ENCODE assay signal across 12 cellular contexts in the genomic region with DNA sequence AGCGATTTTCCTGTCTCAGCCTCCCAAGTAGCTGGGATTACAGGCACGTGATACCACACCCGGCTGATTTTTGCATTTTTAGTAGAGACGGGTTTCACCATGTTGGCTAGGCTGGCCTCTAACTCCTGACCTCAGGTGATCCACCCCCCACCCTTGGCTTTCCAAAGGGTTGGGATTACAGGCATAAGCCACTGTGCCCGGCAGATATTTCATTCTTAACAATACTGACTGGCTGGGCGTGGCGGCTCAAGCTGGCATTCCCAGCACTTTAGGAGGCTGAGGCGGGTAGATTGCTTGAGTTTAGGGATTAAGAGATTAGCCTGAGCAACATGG. TPM values are rescaled to one million over a fixed set of nuclear protein-coding genes. Genes with fewer than 3 reads are reported as not detected.
A peak's percentile ranks its signal among the peaks of the same experiment; 100 is the strongest.
DNase-seq lines count a peak whose midpoint lies in the region; ATAC-seq and TF ChIP-seq lines count a peak whose summit lies in the region.
"Had no signal": no experiment of that assay in that cellular context is flagged by ENCODE, and none has a peak within 500 bp of the region (broad histone marks: within the 10 kb centered on the region; RNA-seq: fewer than 3 reads in every experiment).

No MANE protein-coding gene starts in this region.

- H3K9me2 ChIP-seq in GM23248 (ENCODE audit: insufficient read depth) = no peaks in the 10 kb centered on the region

- H3F3A ChIP-seq in GM23248 (ENCODE audit: insufficient read depth) = no peaks in the 10 kb centered on the region

- TF ChIP-seq CTCF in activated B cell treated with CpG ODN at 0.5 μM for 24 hours (IDR thresholded peaks at IDR 0.05) = no peak
- TF ChIP-seq CTCF in endodermal cell (conservative IDR thresholded peaks at IDR 0.05) = no peak

- H3K9me3 ChIP-seq in CD4-positive, CD25-positive, alpha-beta regulatory T cell (ENCODE audit: control insufficient read depth in 2 of 2, low read length in 2 of 2) = no peaks in the 10 kb centered on the region
- H3K9me3 ChIP-seq in GM23248 (ENCODE audit: low read depth) = no peaks in the 10 kb centered on the region
- no peaks in the 10 kb centered on the region for H3K9me3 ChIP-seq in mucosa of stomach (ENCODE audit: control insufficient read depth, low read length)
- no peaks in the 10 kb centered on the region for H3K9me3 ChIP-seq in MG63
- H3K9me3 ChIP-seq in endodermal cell (ENCODE audit: control insufficient read depth, low read length) = no peaks in the 10 kb centered on the region

- H3K4me1 ChIP-seq in CD4-positive, CD25-positive, alpha-beta regulatory T cell (ENCODE audit: control insufficient read depth, insufficient read depth, low read length, poor library complexity, severe bottlenecking) = peaks cover 19% of the 10 kb centered on the region
- H3K4me1 ChIP-seq in GM23248 (ENCODE audit: insufficient read depth) = 0 out of 2 replicates have a peak, but pooled peaks cover 4% of the 10 kb centered on the region
- H3K4me1 ChIP-seq in mucosa of stomach (ENCODE audit: control insufficient read depth, insufficient read depth, low read length) = peaks cover 5% of the 10 kb centered on the region
- no peaks in the 10 kb centered on the region for H3K4me1 ChIP-seq in endodermal cell (ENCODE audit: control insufficient read depth, insufficient read depth, low read length)

- H4K20me1 ChIP-seq in GM23248 (ENCODE audit: insufficient read depth) = no peaks in the 10 kb centered on the region

- intact Hi-C loops in activated B cell treated with CpG ODN at 0.5 μM for 24 hours (cut with micrococcal nuclease) = no loop called here

- H3K9ac ChIP-seq in GM23248 (no peak overlapping the region), mucosa of stomach (ENCODE audit: low read length) (peak overlapping the region; percentile 15), endodermal cell (ENCODE audit: extremely low read depth, low read length, poor library complexity, severe bottlenecking) (no peak overlapping the region)

- no peak for ATAC-seq in CD4-positive, CD25-positive, alpha-beta regulatory T cell (ENCODE audit: low read depth in 2 of 2)
- ATAC-seq in activated B cell treated with CpG ODN at 0.5 μM for 24 hours (ENCODE audit: low read depth) = no peak
- no peak for ATAC-seq in GM21619 (IDR thresholded peaks at IDR 0.05; ENCODE audit: unreplicated experiment)

- no peaks in the 10 kb centered on the region for H3K27me3 ChIP-seq in CD4-positive, CD25-positive, alpha-beta regulatory T cell (ENCODE audit: control insufficient read depth, insufficient read depth, low read length)
- H3K27me3 ChIP-seq in GM23248 (replicated peaks; ENCODE audit: insufficient read depth) (no peaks in the 10 kb centered on the region), mucosa of stomach (ENCODE audit: control insufficient read depth, insufficient read depth, low read length) (no peaks in the 10 kb centered on the region), MG63 (no peaks in the 10 kb centered on the region), endodermal cell (ENCODE audit: control insufficient read depth, insufficient read depth, low read length, poor library complexity, severe bottlenecking) (no peaks in the 10 kb centered on the region)

- no peak overlapping the region for H3K27ac Mint-ChIP-seq in CD4-positive, CD25-positive, alpha-beta regulatory T cell
- H3K27ac Mint-ChIP-seq in activated B cell treated with CpG ODN at 0.5 μM for 24 hours (peak overlapping the region; percentile 18), endodermal cell (no peak overlapping the region)

- peak overlapping the region in 1 of 4 donors; percentile 48 for H3K4me3 Mint-ChIP-seq in CD4-positive, CD25-positive, alpha-beta regulatory T cell
- H3K4me3 Mint-ChIP-seq in activated B cell treated with CpG ODN at 0.5 μM for 24 hours = no peak overlapping the region
- H3K4me3 Mint-ChIP-seq in endodermal cell = no peak overlapping the region

- no peak overlapping the region for H3K4me3 ChIP-seq in CD4-positive, CD25-positive, alpha-beta regulatory T cell (ENCODE audit: low read depth, low read length)
- H3K4me3 ChIP-seq in GM23248 (peak overlapping the region; percentile 79; the same call in 1 of the 2 replicates), mucosa of stomach (ENCODE audit: low read length) (no peak overlapping the region), MG63 (no peak overlapping the region), endodermal cell (ENCODE audit: low read length) (no peak overlapping the region)

- H3K27me3 Mint-ChIP-seq in CD4-positive, CD25-positive, alpha-beta regulatory T cell = no peaks in the 10 kb centered on the region
- no peaks in the 10 kb centered on the region for H3K27me3 Mint-ChIP-seq in activated B cell treated with CpG ODN at 0.5 μM for 24 hours
- no peaks in the 10 kb centered on the region for H3K27me3 Mint-ChIP-seq in endodermal cell (ENCODE audit: insufficient read depth)
- H3K27me3 Mint-ChIP-seq: central memory CD8-positive, alpha-beta T cell; IgD-negative memory B cell had no signal

- no peak for DNase-seq in CD4-positive, CD25-positive, alpha-beta regulatory T cell
- DNase-seq in GM23248 (no peak), activated B cell treated with CpG ODN at 0.5 μM for 24 hours (no peak), MG63 (no peak), endodermal cell (no peak)
- no peak for DNase-seq in stimulated activated CD4-positive, alpha-beta T cell treated with anti-CD3 and anti-CD28 coated beads, Interleukin-2, amount 100 ng/mL, for 48 hours
- DNase-seq: activated T-cell treated with anti-CD3 and anti-CD28 coated beads, Interleukin-2, amount 50 U/mL, for 1 hour; stimulated activated CD4-positive, alpha-beta T cell treated with anti-CD3 and anti-CD28 coated beads, Interleukin-4, amount 100 ng/mL, for 4 hours had no signal

- H3K9me3 Mint-ChIP-seq in CD4-positive, CD25-positive, alpha-beta regulatory T cell = no peaks in the 10 kb centered on the region
- H3K9me3 Mint-ChIP-seq in activated B cell treated with CpG ODN at 0.5 μM for 24 hours (no peaks in the 10 kb centered on the region), endodermal cell (peaks cover 65% of the 10 kb centered on the region)
- H3K9me3 Mint-ChIP-seq: central memory CD8-positive, alpha-beta T cell; IgD-negative memory B cell had no signal

- H3K36me3 ChIP-seq in CD4-positive, CD25-positive, alpha-beta regulatory T cell (ENCODE audit: control insufficient read depth, insufficient read depth, low read length) = peaks cover 30% of the 10 kb centered on the region
- H3K36me3 ChIP-seq in GM23248 (ENCODE audit: low read depth) (no peaks in the 10 kb centered on the region), mucosa of stomach (ENCODE audit: control insufficient read depth, insufficient read depth, low read length) (no peaks in the 10 kb centered on the region), MG63 (peaks cover 5% of the 10 kb centered on the region; the same call in 1 of the 2 replicates), endodermal cell (ENCODE audit: control insufficient read depth, insufficient read depth, low read length) (peaks cover 20% of the 10 kb centered on the region)

- 75 to 81% methylated on average over 7 of the region's 8 CpGs for WGBS in GM23248 (ENCODE audit: low coverage in 1 of 2, low lambda C conversion rate in 2 of 2, missing lambda C conversion rate in 2 of 2), 2 experiments
- WGBS in endodermal cell (ENCODE audit: insufficient coverage in 1 of 2, insufficient read length in 1 of 2), 2 experiments = 95 to 100% methylated on average over 3 to 8 of the region's 8 CpGs

- CTCF ChIA-PET in activated B cell treated with CpG ODN at 0.5 μM for 24 hours (lab: Charles Lee) = no interaction called here

- POLR2A ChIA-PET in activated B cell treated with CpG ODN at 0.5 μM for 24 hours (lab: Charles Lee) = interaction anchor here (0.7 to 3.7 kb wide), 3 partner anchors 40 to 251 kb away, joined by 3 to 65 read pairs (median 4); no protein-coding TSS in a partner anchor

- no peak overlapping the region for H2AFZ ChIP-seq in GM23248

- H3K4me2 ChIP-seq in GM23248 (ENCODE audit: unreplicated experiment) = peak overlapping the region; percentile 42

- in situ Hi-C loops in GM23248 (cut with MboI) = no loop called here

- peaks cover 0 to 47% (median 6%) of the 10 kb centered on the region in 4 donors for H3K4me1 Mint-ChIP-seq in CD4-positive, CD25-positive, alpha-beta regulatory T cell
- H3K4me1 Mint-ChIP-seq in activated B cell treated with CpG ODN at 0.5 μM for 24 hours (peaks cover 29% of the 10 kb centered on the region), endodermal cell (no peaks in the 10 kb centered on the region)

- H3K27ac ChIP-seq in CD4-positive, CD25-positive, alpha-beta regulatory T cell (ENCODE audit: insufficient read depth, low read length, poor library complexity, severe bottlenecking) = peak overlapping the region; percentile 41
- peak overlapping the region; percentile 90; the same call in 1 of the 2 replicates for H3K27ac ChIP-seq in GM23248
- H3K27ac ChIP-seq in endodermal cell (ENCODE audit: low read depth, low read length) = no peak overlapping the region

- H3K36me3 Mint-ChIP-seq in CD4-positive, CD25-positive, alpha-beta regulatory T cell = peaks cover 13% of the 10 kb centered on the region
- H3K36me3 Mint-ChIP-seq in activated B cell treated with CpG ODN at 0.5 μM for 24 hours (ENCODE audit: low read depth) (peaks cover 51% of the 10 kb centered on the region), endodermal cell (ENCODE audit: low read depth) (peaks cover 34% of the 10 kb centered on the region)

- H3K79me2 ChIP-seq in GM23248 (ENCODE audit: insufficient read depth) = peaks cover 44% of the 10 kb centered on the region

RNA-seq across cellular contexts. Expression of a gene that starts 1.3 kb away (rescaled TPM):
- 70.0 TPM for total RNA-seq in CD4-positive, CD25-positive, alpha-beta regulatory T cell
- 10 to 100 TPM; 83.7 to 98.9 (median 95.8) TPM for polyA plus RNA-seq in CD4-positive, CD25-positive, alpha-beta regulatory T cell
- 18.1 and 30.3 TPM in 2 replicates for total RNA-seq in GM23248 (2014; rRNA removed; shearing (Covaris generic))
- polyA plus RNA-seq in GM23248 (2016; fragmentation: Nextera tagmentation; extraction: Ambion mirVana) = 45.4 and 49.7 TPM in 2 replicates
- total RNA-seq in activated B cell treated with CpG ODN at 0.5 μM for 24 hours (81.6 and 91.5 TPM in 2 replicates), endodermal cell (10 to 100 TPM; 46.6 to 69.0 TPM)
- 117 and 168 TPM in 2 replicates for total RNA-seq in MG63 (2014; rRNA removed; shearing (Covaris generic); ENCODE audit: low replicate concordance)
- polyA plus RNA-seq in endodermal cell (2013, experiment 1 of 2) = 57.8 TPM
- 51.3 TPM for polyA plus RNA-seq in endodermal cell (2013, experiment 2 of 2)

RNA-seq across cellular contexts. Expression of a gene that starts 1.5 kb away (rescaled TPM):
- total RNA-seq in CD4-positive, CD25-positive, alpha-beta regulatory T cell = 31.4 TPM
- 10 to 100 TPM; 47.6 to 65.1 (median 55.2) TPM for polyA plus RNA-seq in CD4-positive, CD25-positive, alpha-beta regulatory T cell
- total RNA-seq in GM23248 (2014; rRNA removed; shearing (Covaris generic)) = 17.8 and 26.7 TPM in 2 replicates
- polyA plus RNA-seq in GM23248 (2016; fragmentation: Nextera tagmentation; extraction: Ambion mirVana) = 44.7 and 48.4 TPM in 2 replicates
- total RNA-seq in activated B cell treated with CpG ODN at 0.5 μM for 24 hours = 47.8 and 52.6 TPM in 2 replicates
- 74.1 and 76.5 TPM in 2 replicates for total RNA-seq in MG63 (2014; rRNA removed; shearing (Covaris generic); ENCODE audit: low replicate concordance)
- total RNA-seq in endodermal cell = 10 to 100 TPM; 78.6 to 83.3 TPM
- 76.0 TPM for polyA plus RNA-seq in endodermal cell (2013, experiment 1 of 2)
- polyA plus RNA-seq in endodermal cell (2013, experiment 2 of 2) = 62.0 TPM

RNA-seq across cellular contexts. Expression of a gene that starts 12.4 kb away (rescaled TPM):
- total RNA-seq in CD4-positive, CD25-positive, alpha-beta regulatory T cell = 50.0 TPM
- polyA plus RNA-seq in CD4-positive, CD25-positive, alpha-beta regulatory T cell = 10 to 100 TPM in 2 of 4 donors, 1 to 10 TPM in 2; 7.4 to 13.8 (median 9.0) TPM
- total RNA-seq in GM23248 (2014; rRNA removed; shearing (Covaris generic)) = 23.6 and 29.1 TPM in 2 replicates
- polyA plus RNA-seq in GM23248 (2016; fragmentation: Nextera tagmentation; extraction: Ambion mirVana) = 54.6 and 55.5 TPM in 2 replicates
- total RNA-seq in activated B cell treated with CpG ODN at 0.5 μM for 24 hours (17.3 and 18.4 TPM in 2 replicates), endodermal cell (10 to 100 TPM; 22.8 to 24.7 TPM)
- 16.6 and 25.9 TPM in 2 replicates for total RNA-seq in MG63 (2014; rRNA removed; shearing (Covaris generic); ENCODE audit: low replicate concordance)
- polyA plus RNA-seq in endodermal cell (2013, experiment 1 of 2) = 14.2 TPM
- polyA plus RNA-seq in endodermal cell (2013, experiment 2 of 2) = 17.5 TPM

RNA-seq across cellular contexts. Expression of a gene that starts 19.8 kb away (rescaled TPM):
- total RNA-seq in CD4-positive, CD25-positive, alpha-beta regulatory T cell = 391 TPM
- 100 to 1,000 TPM; 475 to 549 (median 501) TPM for polyA plus RNA-seq in CD4-positive, CD25-positive, alpha-beta regulatory T cell
- 4.6 and 5.6 TPM in 2 replicates for total RNA-seq in GM23248 (2014; rRNA removed; shearing (Covaris generic))
- polyA plus RNA-seq in GM23248 (2016; fragmentation: Nextera tagmentation; extraction: Ambion mirVana) = 4.4 and 4.5 TPM in 2 replicates
- 321 and 351 TPM in 2 replicates for total RNA-seq in activated B cell treated with CpG ODN at 0.5 μM for 24 hours
- 1.6 and 1.9 TPM in 2 replicates for total RNA-seq in MG63 (2014; rRNA removed; shearing (Covaris generic); ENCODE audit: low replicate concordance)
- total RNA-seq in endodermal cell = 10 to 100 TPM; 26.2 to 94.0 TPM
- polyA plus RNA-seq in endodermal cell (2013, experiment 1 of 2) = 17.8 TPM
- polyA plus RNA-seq in endodermal cell (2013, experiment 2 of 2) = 16.2 TPM

RNA-seq across cellular contexts. Expression of a gene that starts 58.4 kb away (rescaled TPM):
- total RNA-seq in CD4-positive, CD25-positive, alpha-beta regulatory T cell = 110 TPM
- 10 to 100 TPM; 20.2 to 38.2 (median 26.4) TPM for polyA plus RNA-seq in CD4-positive, CD25-positive, alpha-beta regulatory T cell
- 43.4 and 44.9 TPM in 2 replicates for total RNA-seq in GM23248 (2014; rRNA removed; shearing (Covaris generic))
- polyA plus RNA-seq in GM23248 (2016; fragmentation: Nextera tagmentation; extraction: Ambion mirVana) = 27.0 and 30.9 TPM in 2 replicates
- total RNA-seq in activated B cell treated with CpG ODN at 0.5 μM for 24 hours (76.0 and 78.1 TPM in 2 replicates), endodermal cell (10 to 100 TPM; 50.3 to 56.5 TPM)
- total RNA-seq in MG63 (2014; rRNA removed; shearing (Covaris generic); ENCODE audit: low replicate concordance) = 21.9 and 27.4 TPM in 2 replicates
- polyA plus RNA-seq in endodermal cell (2013, experiment 1 of 2) = 41.2 TPM
- polyA plus RNA-seq in endodermal cell (2013, experiment 2 of 2) = 40.7 TPM
